18 cellular contexts compared by ENCODE assay signal in the genomic region with DNA sequence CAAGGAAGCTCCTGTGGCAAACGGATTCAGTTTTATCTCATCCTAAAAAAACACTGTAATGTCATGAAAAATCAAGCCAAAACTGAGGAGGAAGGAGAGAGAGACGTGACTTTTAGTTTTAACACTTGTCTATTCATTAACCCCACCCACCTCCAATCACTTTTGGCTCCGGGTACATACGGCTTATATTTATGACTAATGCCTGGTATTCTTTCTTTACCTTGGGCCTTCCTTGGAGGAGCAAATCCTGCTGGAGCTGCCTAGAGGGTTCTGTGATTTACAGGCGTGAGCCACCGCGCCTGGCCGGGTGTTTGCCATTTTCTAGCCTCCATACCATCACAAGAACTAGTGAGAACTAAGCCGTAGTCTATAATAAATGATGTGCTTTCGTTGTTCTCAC.
"Had no signal": no experiment of that assay in that cellular context is flagged by ENCODE, and none has a peak within 500 bp of the region (broad histone marks: within the 10 kb centered on the region; RNA-seq: fewer than 3 reads in every experiment).

No MANE protein-coding gene starts in this region.

- ATAC-seq: gastroesophageal sphincter, right cardiac atrium had no signal

- H3K27me3 Mint-ChIP-seq: activated CD4-positive, alpha-beta memory T cell treated with anti-CD3 and anti-CD28 coated beads, Interleukin-2, amount 10 ng/mL, durations not matched to agents 7 days and 5 days; activated naive CD8-positive, alpha-beta T cell; activated T-cell treated with anti-CD3 and anti-CD28 coated beads, Interleukin-2, amount 50 U/mL, for 24 hours; naive B cell had no signal

- H3K9me3 ChIP-seq: colonic mucosa, gastroesophageal sphincter, spleen, transverse colon had no signal

- H3K27me3 ChIP-seq: colonic mucosa, gastroesophageal sphincter, spleen, transverse colon had no signal

- H3K27ac ChIP-seq: colonic mucosa, gastroesophageal sphincter, spleen, transverse colon had no signal

- H3K4me3 Mint-ChIP-seq: activated CD4-positive, alpha-beta memory T cell treated with anti-CD3 and anti-CD28 coated beads, Interleukin-2, amount 10 ng/mL, durations not matched to agents 7 days and 5 days; activated naive CD8-positive, alpha-beta T cell; activated T-cell treated with anti-CD3 and anti-CD28 coated beads, Interleukin-2, amount 50 U/mL, for 24 hours; mesothelial cell of epicardium; naive B cell had no signal

- H3K4me3 ChIP-seq: colonic mucosa, gastroesophageal sphincter, spleen, transverse colon had no signal

- DNase-seq: activated CD4-positive, alpha-beta memory T cell treated with anti-CD3 and anti-CD28 coated beads, Interleukin-2, amount 10 ng/mL, durations not matched to agents 7 days and 5 days; activated CD4-positive, alpha-beta T cell treated with anti-CD3 and anti-CD28 coated beads for 4 hours; activated CD8-positive, alpha-beta memory T cell treated with anti-CD3 and anti-CD28 coated beads, Interleukin-2, amount 50 U/mL, for 48 hours; activated gamma-delta T cell; activated T-cell treated with anti-CD3 and anti-CD28 coated beads, Interleukin-2, amount 50 U/mL, for 24 hours; anterior cingulate cortex; cerebellar nuclear complex; colonic mucosa; effector CD8-positive, alpha-beta T cell; naive B cell; right cardiac atrium; spleen; stimulated activated naive CD4-positive, alpha-beta T cell treated with Interleukin-2 at 50 U/mL for 16 hours; T-helper 9 cell; transverse colon had no signal

- H3K9me3 Mint-ChIP-seq: mesothelial cell of epicardium had no signal

- H3K4me1 ChIP-seq: colonic mucosa, gastroesophageal sphincter had no signal

- H3K36me3 ChIP-seq: colonic mucosa, gastroesophageal sphincter, transverse colon had no signal

- H3K27ac Mint-ChIP-seq: activated naive CD8-positive, alpha-beta T cell; activated T-cell treated with anti-CD3 and anti-CD28 coated beads, Interleukin-2, amount 50 U/mL, for 24 hours; mesothelial cell of epicardium had no signal
